Comparison of ENCODE assay signal across 8 cellular contexts in the genomic region with DNA sequence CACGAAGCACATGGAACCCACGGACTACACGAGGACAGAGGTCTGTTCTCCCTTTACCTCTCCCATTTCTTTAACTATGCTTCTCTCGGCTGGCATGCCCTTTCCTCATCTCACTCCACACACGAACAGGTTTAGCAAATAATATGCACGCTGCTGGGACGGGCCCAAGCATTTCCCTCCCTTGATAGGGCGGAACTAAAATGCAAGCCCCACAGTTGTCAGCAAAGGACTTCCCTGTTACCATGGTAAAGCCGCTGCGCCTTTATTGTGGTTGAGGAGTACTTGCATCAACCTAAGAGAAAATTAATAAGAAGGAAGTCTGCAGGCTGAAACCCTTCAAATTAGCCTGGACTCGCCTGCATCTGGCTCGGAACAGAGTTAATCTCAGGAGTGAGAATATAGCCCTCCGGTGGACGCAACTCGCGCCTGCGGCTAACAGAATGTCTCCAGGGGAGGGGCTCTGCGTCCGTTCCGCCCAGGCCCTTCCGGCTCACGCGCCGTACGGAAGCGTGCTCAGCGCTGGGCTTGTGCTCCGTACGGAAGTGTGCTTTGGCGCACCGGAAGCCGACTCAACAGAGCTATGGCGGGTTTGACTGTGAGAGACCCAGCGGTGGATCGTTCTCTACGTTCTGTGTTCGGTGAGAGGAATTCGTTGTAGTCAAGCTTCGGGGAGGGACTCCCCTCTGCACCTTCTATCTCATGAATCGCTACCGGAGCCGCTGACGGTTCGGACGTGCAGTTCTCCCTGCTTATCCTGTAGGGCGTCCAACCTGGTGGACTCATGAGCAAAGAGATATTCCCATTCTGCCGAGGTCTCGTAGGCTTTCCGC. TPM values are rescaled to one million over a fixed set of nuclear protein-coding genes. Genes with fewer than 3 reads are reported as not detected.
DNase-seq lines count a peak whose midpoint lies in the region; ATAC-seq and TF ChIP-seq lines count a peak whose summit lies in the region.

A gene with protein sequence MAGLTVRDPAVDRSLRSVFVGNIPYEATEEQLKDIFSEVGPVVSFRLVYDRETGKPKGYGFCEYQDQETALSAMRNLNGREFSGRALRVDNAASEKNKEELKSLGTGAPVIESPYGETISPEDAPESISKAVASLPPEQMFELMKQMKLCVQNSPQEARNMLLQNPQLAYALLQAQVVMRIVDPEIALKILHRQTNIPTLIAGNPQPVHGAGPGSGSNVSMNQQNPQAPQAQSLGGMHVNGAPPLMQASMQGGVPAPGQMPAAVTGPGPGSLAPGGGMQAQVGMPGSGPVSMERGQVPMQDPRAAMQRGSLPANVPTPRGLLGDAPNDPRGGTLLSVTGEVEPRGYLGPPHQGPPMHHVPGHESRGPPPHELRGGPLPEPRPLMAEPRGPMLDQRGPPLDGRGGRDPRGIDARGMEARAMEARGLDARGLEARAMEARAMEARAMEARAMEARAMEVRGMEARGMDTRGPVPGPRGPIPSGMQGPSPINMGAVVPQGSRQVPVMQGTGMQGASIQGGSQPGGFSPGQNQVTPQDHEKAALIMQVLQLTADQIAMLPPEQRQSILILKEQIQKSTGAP (plus strand): TSS at position 555 of the 830 bp plus-strand sequence. CDS start 26 bp downstream, at position 581.

- H2AFZ ChIP-seq in SK-N-SH (ENCODE audit: low read depth) (peak within 1 kb of the TSS; percentile 83), osteoblast (ENCODE audit: low read length) (peak within 1 kb of the TSS; percentile 98)

- H3K9me3 ChIP-seq in SK-N-SH (no peaks in the 10 kb centered on the region), osteoblast (ENCODE audit: low read depth, low read length) (no peaks in the 10 kb centered on the region), thoracic aorta (no peaks in the 10 kb centered on the region)

- peaks cover 2% of the 10 kb centered on the region for H3F3A ChIP-seq in SK-N-SH (replicated peaks; ENCODE audit: insufficient read depth)

- H3K79me2 ChIP-seq in SK-N-SH (ENCODE audit: insufficient read depth): peaks cover 7% of the 10 kb centered on the region; the same call in 1 of the 2 replicates
- H3K79me2 ChIP-seq in osteoblast (ENCODE audit: insufficient read depth, low read length): peaks cover 6% of the 10 kb centered on the region

- H3K4me3 ChIP-seq in NB4 (ENCODE audit: low read depth, low read length) (peak within 1 kb of the TSS; percentile 86), SK-N-SH (ENCODE audit: low read depth in 2 of 2, low read length in 1 of 2) (peak within 1 kb of the TSS; percentile 68 to 75), osteoblast (ENCODE audit: insufficient read depth, low read length) (peak within 1 kb of the TSS; percentile 85), thoracic aorta (peak within 1 kb of the TSS; percentile 73)

- H3K4me1 ChIP-seq in SK-N-SH (ENCODE audit: control insufficient read depth in 1 of 2, insufficient read depth in 2 of 2, low read depth in 1 of 2, low read length in 1 of 2) (no peaks in the 10 kb centered on the region; a peak in 2 of 4 replicates), osteoblast (ENCODE audit: insufficient read depth, low read length) (peaks cover 3% of the 10 kb centered on the region), thoracic aorta (ENCODE audit: control insufficient read depth in 1 of 2, low read depth in 2 of 2) (no peaks in the 10 kb centered on the region)

- H3K9ac ChIP-seq in SK-N-SH: peak within 1 kb of the TSS; percentile 61

- H3K4me2 ChIP-seq in SK-N-SH (peak within 1 kb of the TSS; percentile 71), osteoblast (ENCODE audit: insufficient read depth, low read length) (peak within 1 kb of the TSS; percentile 84)

- POLR2A ChIA-PET in GM10248 (lab: Yijun Ruan, JAX) (no interaction called here), SK-N-SH (lab: Yijun Ruan, JAX) (interaction anchor here (1.0 to 1.1 kb wide), 2 partner anchors 14 to 571 kb away, joined by 4 read pairs; partner anchors contain the start of gene RPL36A)

- peak; percentile 70 for TF ChIP-seq POLR2A in NB4 (IDR thresholded peaks at IDR 0.05; ENCODE audit: extremely low read depth, insufficient read length)

- no peak for TF ChIP-seq CTCF in GM10248 (IDR thresholded peaks at IDR 0.05; ENCODE audit: control extremely low read depth, extremely low read depth, low read depth, missing control alignments)
- no peak for TF ChIP-seq CTCF in NB4 (IDR thresholded peaks at IDR 0.05; ENCODE audit: low read depth, low read length)
- TF ChIP-seq CTCF in SK-N-SH (IDR thresholded peaks at IDR 0.05): peak; percentile 38
- TF ChIP-seq CTCF in osteoblast (IDR thresholded peaks at IDR 0.05; ENCODE audit: extremely low read depth, low read depth, low read length): no peak
- peak; percentile 14 for TF ChIP-seq CTCF in thoracic aorta (IDR thresholded peaks at IDR 0.05)

- H3K27me3 ChIP-seq in SK-N-SH (ENCODE audit: insufficient read depth): no peaks in the 10 kb centered on the region; the same call in none of the 2 replicates
- peaks cover 19% of the 10 kb centered on the region for H3K27me3 ChIP-seq in osteoblast (ENCODE audit: insufficient read depth, low read length)
- H3K27me3 ChIP-seq in thoracic aorta (replicated peaks; ENCODE audit: insufficient read depth): no peaks in the 10 kb centered on the region

- no peaks in the 10 kb centered on the region for H3K9me2 ChIP-seq in SK-N-SH

- peak within 1 kb of the TSS; percentile 62 to 64; a peak in 3 of 4 replicates for H3K27ac ChIP-seq in SK-N-SH (ENCODE audit: low read depth in 2 of 2, low read length in 1 of 2)
- H3K27ac ChIP-seq in osteoblast (ENCODE audit: low read depth, low read length): peak within 1 kb of the TSS; percentile 72
- H3K27ac ChIP-seq in thoracic aorta: peak within 1 kb of the TSS in 1 of 2 donors; percentile 12

- DNase-seq in GM10248 (ENCODE audit: extremely low spot score) (peak; percentile 78), NB4 (ENCODE audit: low read depth) (peak; percentile 91), SK-N-SH (peak; percentile 76), glomerular visceral epithelial cell (ENCODE audit: extremely low spot score) (peak; percentile 79), osteoblast (ENCODE audit: insufficient read length, low spot score, missing footprints) (peak; percentile 87), thoracic aorta (ENCODE audit: low spot score) (peak; percentile 6)
- DNase-seq in activated naive CD4-positive, alpha-beta T cell treated with anti-CD3 and anti-CD28 coated beads, Interleukin-2, amount 50 U/mL, for 16 hours: peak; percentile 80

- TF ChIP-seq EP300 in SK-N-SH (IDR thresholded peaks at IDR 0.05; ENCODE audit: borderline replicate concordance in 1 of 2, low read depth in 1 of 2, low read length in 1 of 2): no peak

- peak; percentile 99 for ATAC-seq in HG02571 (IDR thresholded peaks at IDR 0.05; ENCODE audit: unreplicated experiment)
- peak; percentile 50 for ATAC-seq in thoracic aorta (ENCODE audit: insufficient number of reproducible peaks, low FRiP score, low read depth)

- CTCF ChIA-PET in GM10248 (lab: Yijun Ruan, JAX) (interaction anchor here (1.0 kb wide), 1 partner anchor 18 kb away, joined by 3 read pairs; no protein-coding TSS in a partner anchor), SK-N-SH (lab: Yijun Ruan, JAX) (no interaction called here)

- H3K36me3 ChIP-seq in SK-N-SH (replicated peaks in 1 of 2; ENCODE audit: control insufficient read depth in 1 of 2, insufficient read depth in 2 of 2, low read length in 1 of 2): peaks cover 0 to 26% of the 10 kb centered on the region in 2 experiments
- peaks cover 12% of the 10 kb centered on the region for H3K36me3 ChIP-seq in osteoblast (ENCODE audit: insufficient read depth, low read length)
- peaks cover 4% of the 10 kb centered on the region for H3K36me3 ChIP-seq in thoracic aorta

- WGBS in SK-N-SH (ENCODE audit: low lambda C conversion rate): 12% methylated on average over 40 of the region's 49 CpGs

- TF ChIP-seq RAD21 in SK-N-SH (IDR thresholded peaks at IDR 0.05; ENCODE audit: low read length): no peak

- H4K20me1 ChIP-seq in SK-N-SH (ENCODE audit: insufficient read depth): no peaks in the 10 kb centered on the region
- no peaks in the 10 kb centered on the region for H4K20me1 ChIP-seq in osteoblast (ENCODE audit: insufficient read depth, low read length)

TF ChIP-seq in SK-N-SH, 30 proteins besides CTCF, POLR2A, EP300 and RAD21 (continues in another document):
- TF ChIP-seq RFX5 (IDR thresholded peaks at IDR 0.05; ENCODE audit: low read length) (peak; percentile 31), MXI1 (IDR thresholded peaks at IDR 0.05; ENCODE audit: low read depth, low read length) (peak; percentile 49; the same call in 1 of the 2 replicates), RXRA (IDR thresholded peaks at IDR 0.05; ENCODE audit: borderline replicate concordance, low read depth) (no peak), YY1 (IDR thresholded peaks at IDR 0.05; ENCODE audit: low read depth) (peak; percentile 82; the same call in 1 of the 2 replicates), MAX (IDR thresholded peaks at IDR 0.05; ENCODE audit: low read depth) (peak; percentile 75), RCOR1 (IDR thresholded peaks at IDR 0.05; ENCODE audit: low read length) (no peak), NRF1 (IDR thresholded peaks at IDR 0.05; ENCODE audit: low read depth, low read length) (peak; percentile 22; the same call in 1 of the 2 replicates)
- TF ChIP-seq, protein P1, sequence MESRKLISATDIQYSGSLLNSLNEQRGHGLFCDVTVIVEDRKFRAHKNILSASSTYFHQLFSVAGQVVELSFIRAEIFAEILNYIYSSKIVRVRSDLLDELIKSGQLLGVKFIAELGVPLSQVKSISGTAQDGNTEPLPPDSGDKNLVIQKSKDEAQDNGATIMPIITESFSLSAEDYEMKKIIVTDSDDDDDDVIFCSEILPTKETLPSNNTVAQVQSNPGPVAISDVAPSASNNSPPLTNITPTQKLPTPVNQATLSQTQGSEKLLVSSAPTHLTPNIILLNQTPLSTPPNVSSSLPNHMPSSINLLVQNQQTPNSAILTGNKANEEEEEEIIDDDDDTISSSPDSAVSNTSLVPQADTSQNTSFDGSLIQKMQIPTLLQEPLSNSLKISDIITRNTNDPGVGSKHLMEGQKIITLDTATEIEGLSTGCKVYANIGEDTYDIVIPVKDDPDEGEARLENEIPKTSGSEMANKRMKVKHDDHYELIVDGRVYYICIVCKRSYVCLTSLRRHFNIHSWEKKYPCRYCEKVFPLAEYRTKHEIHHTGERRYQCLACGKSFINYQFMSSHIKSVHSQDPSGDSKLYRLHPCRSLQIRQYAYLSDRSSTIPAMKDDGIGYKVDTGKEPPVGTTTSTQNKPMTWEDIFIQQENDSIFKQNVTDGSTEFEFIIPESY (IDR thresholded peaks at IDR 0.05; ENCODE audit: borderline replicate concordance, low read depth): no peak

RNA-seq across cellular contexts. Expression of the gene that starts here (rescaled TPM):
- polyA plus RNA-seq in SK-N-SH (2012; rRNA removed): 33.1 and 34.2 TPM in 2 replicates
- 23.0 and 29.0 TPM in 2 replicates for polyA plus RNA-seq in SK-N-SH (2012; cell fraction: cytosol; rRNA removed)
- 36.2 and 43.9 TPM in 2 replicates for polyA plus RNA-seq in SK-N-SH (2012; cell fraction: nucleus; rRNA removed)
- total RNA-seq in osteoblast: 6.5 and 8.7 TPM in 2 replicates
- total RNA-seq in thoracic aorta: 1 to 10 TPM; 7.2 to 9.2 TPM

Comparison
In these comparisons a context has a peak if more than half of its experiments do, and no peak if none do; other contexts are left out.
1. DNase-seq: peak in every context shown above with its lines; median percentile 91 in NB4; 87 in osteoblast; 80 in activated naive CD4-positive, alpha-beta T cell treated with anti-CD3 and anti-CD28 coated beads, Interleukin-2, amount 50 U/mL, for 16 hours; 79 in glomerular visceral epithelial cell; 78 in GM10248; 76 in SK-N-SH; 6 in thoracic aorta.
2. CTCF ChIP-seq: peak in SK-N-SH (single experiment) and thoracic aorta (single experiment); none in GM10248 (single experiment), NB4 (single experiment) and osteoblast (single experiment).
3. Peak in every context shown above with its lines, with median percentiles within 50 percentile points of each other: H3K4me3 ChIP-seq.